14 cellular contexts compared by ENCODE assay signal in genomic region chr11:114132427-114132826, GRCh38.
DNase-seq lines count a peak whose midpoint lies in the region; ATAC-seq and TF ChIP-seq lines count a peak whose summit lies in the region.
"Had no signal": no experiment of that assay in that cellular context is flagged by ENCODE, and none has a peak within 500 bp of the region (broad histone marks: within the 10 kb centered on the region; RNA-seq: fewer than 3 reads in every experiment).

No MANE protein-coding gene starts in this region.

- no peak overlapping the region for H3K18ac ChIP-seq in neuronal stem cell (ENCODE audit: low read length)

- TF ChIP-seq CTCF in natural killer cell (IDR thresholded peaks at IDR 0.05) (no peak), coronary artery (IDR thresholded peaks at IDR 0.05) (no peak), osteoblast (IDR thresholded peaks at IDR 0.05; ENCODE audit: extremely low read depth, low read depth, low read length) (no peak), brain microvascular endothelial cell (IDR thresholded peaks at IDR 0.05; ENCODE audit: low read depth, low read length, missing control alignments) (no peak)

- H3K9me3 ChIP-seq in osteoblast (ENCODE audit: low read depth, low read length) (no peaks in the 10 kb centered on the region), neuronal stem cell (replicated peaks in 1 of 2; ENCODE audit: control insufficient read depth in 2 of 2, insufficient read depth in 1 of 2, low read depth in 1 of 2, low read length in 2 of 2) (peaks cover 0 to 5% of the 10 kb centered on the region in 2 donors)
- H3K9me3 ChIP-seq: BE2C, esophagus muscularis mucosa had no signal

- H2BK5ac ChIP-seq in neuronal stem cell (ENCODE audit: low read length), result no peak overlapping the region

- H3K23ac ChIP-seq in neuronal stem cell (ENCODE audit: low read depth, low read length, poor library complexity), result no peak overlapping the region

- H2BK15ac ChIP-seq in neuronal stem cell (ENCODE audit: low read length), result no peak overlapping the region

- H3K27ac ChIP-seq in coronary artery (peak overlapping the region; percentile 84 to 95), osteoblast (ENCODE audit: low read depth, low read length) (peak overlapping the region; percentile 43), neuronal stem cell (replicated peaks; ENCODE audit: low read length) (no peak overlapping the region), brain microvascular endothelial cell (no peak overlapping the region)

- peaks cover 95 to 98% of the 10 kb centered on the region in 2 donors for H3K4me1 Mint-ChIP-seq in natural killer cell
- H3K4me1 Mint-ChIP-seq in natural killer cell treated with Interleukin-12 subunit alpha and Interleukin-12 subunit beta and Interleukin-15 and Interleukin-18, amount 100 ng/mL, for 72 hours (ENCODE audit: low read depth in 2 of 2), result peaks cover 53 to 85% of the 10 kb centered on the region in 2 donors

- peak overlapping the region; percentile 43 for H3K4me3 ChIP-seq in coronary artery
- H3K4me3 ChIP-seq in osteoblast (ENCODE audit: insufficient read depth, low read length), result peak overlapping the region; percentile 33
- no peak overlapping the region for H3K4me3 ChIP-seq in neuronal stem cell (ENCODE audit: low read length in 2 of 2)
- H3K4me3 ChIP-seq in brain microvascular endothelial cell (ENCODE audit: low read depth, low read length), result no peak overlapping the region
- H3K4me3 ChIP-seq: esophagus muscularis mucosa had no signal

- H2AFZ ChIP-seq in osteoblast (ENCODE audit: low read length), result peak overlapping the region; percentile 63
- H2AFZ ChIP-seq in neuronal stem cell (ENCODE audit: low read length), result no peak overlapping the region

- H3K36me3 ChIP-seq in osteoblast (ENCODE audit: insufficient read depth, low read length) (no peaks in the 10 kb centered on the region), neuronal stem cell (replicated peaks in 1 of 2; ENCODE audit: control insufficient read depth in 2 of 2, insufficient read depth in 2 of 2, low read length in 2 of 2) (peaks cover 0 to 4% of the 10 kb centered on the region in 2 donors), brain microvascular endothelial cell (replicated peaks) (no peaks in the 10 kb centered on the region)
- H3K36me3 ChIP-seq: BE2C had no signal

- ATAC-seq in natural killer cell (no peak), GM18519 (IDR thresholded peaks at IDR 0.05; ENCODE audit: low FRiP score, unreplicated experiment) (no peak)
- ATAC-seq in natural killer cell treated with Interleukin-12 subunit alpha and Interleukin-12 subunit beta and Interleukin-15 and Interleukin-18, amount 100 ng/mL, for 72 hours, result no peak

- no peaks in the 10 kb centered on the region for H3K27me3 Mint-ChIP-seq in natural killer cell (ENCODE audit: low read depth in 2 of 2)
- H3K27me3 Mint-ChIP-seq in natural killer cell treated with Interleukin-12 subunit alpha and Interleukin-12 subunit beta and Interleukin-15 and Interleukin-18, amount 100 ng/mL, for 72 hours, result no peaks in the 10 kb centered on the region

- H3K4me3 Mint-ChIP-seq in natural killer cell, result no peak overlapping the region
- H3K4me3 Mint-ChIP-seq in natural killer cell treated with Interleukin-12 subunit alpha and Interleukin-12 subunit beta and Interleukin-15 and Interleukin-18, amount 100 ng/mL, for 72 hours, result no peak overlapping the region
- H3K4me3 Mint-ChIP-seq: nephron had no signal

- H3K4me1 ChIP-seq in osteoblast (ENCODE audit: insufficient read depth, low read length) (peaks cover 42% of the 10 kb centered on the region), neuronal stem cell (ENCODE audit: control insufficient read depth in 2 of 2, insufficient read depth in 1 of 2, low read depth in 1 of 2, low read length in 2 of 2) (peaks cover 38 to 52% of the 10 kb centered on the region in 2 donors)
- H3K4me1 ChIP-seq: BE2C had no signal

- H4K8ac ChIP-seq in neuronal stem cell (ENCODE audit: low read depth, low read length), result no peak overlapping the region

- H3K9ac ChIP-seq in neuronal stem cell (ENCODE audit: low read depth, low read length, poor library complexity), result no peak overlapping the region

- H3K9me3 Mint-ChIP-seq in natural killer cell, result no peaks in the 10 kb centered on the region
- no peaks in the 10 kb centered on the region for H3K9me3 Mint-ChIP-seq in natural killer cell treated with Interleukin-12 subunit alpha and Interleukin-12 subunit beta and Interleukin-15 and Interleukin-18, amount 100 ng/mL, for 72 hours
- H3K9me3 Mint-ChIP-seq: nephron had no signal

- intact Hi-C loops in natural killer cell (cut with micrococcal nuclease), result loop anchor here (5.0 kb wide), 2 partner anchors 35 to 50 kb away; no protein-coding TSS in a partner anchor

- peak overlapping the region; percentile 74 for H3K4me2 ChIP-seq in osteoblast (ENCODE audit: insufficient read depth, low read length)
- no peak overlapping the region for H3K4me2 ChIP-seq in neuronal stem cell (ENCODE audit: insufficient read depth, low read length, poor library complexity, severe bottlenecking)

- no peaks in the 10 kb centered on the region for H3K36me3 Mint-ChIP-seq in natural killer cell
- H3K36me3 Mint-ChIP-seq in natural killer cell treated with Interleukin-12 subunit alpha and Interleukin-12 subunit beta and Interleukin-15 and Interleukin-18, amount 100 ng/mL, for 72 hours, result no peaks in the 10 kb centered on the region

- no peak for DNase-seq in natural killer cell
- no peak for DNase-seq in natural killer cell treated with Interleukin-12 subunit alpha and Interleukin-12 subunit beta and Interleukin-15 and Interleukin-18, amount 100 ng/mL, for 72 hours (ENCODE audit: low spot score)
- no peak for DNase-seq in coronary artery (ENCODE audit: low spot score)
- peak; percentile 42 for DNase-seq in osteoblast (ENCODE audit: insufficient read length, low spot score, missing footprints)
- no peak for DNase-seq in neuronal stem cell (ENCODE audit: low spot score)
- DNase-seq in activated effector memory CD4-positive, alpha-beta T cell treated with Interleukin-2 at 50 U/mL for 16 hours, result no peak
- no peak for DNase-seq in brain microvascular endothelial cell
- DNase-seq: activated CD8-positive, alpha-beta T cell treated with anti-CD3 and anti-CD28 coated beads, Interleukin-2, amount 10 ng/mL, durations not matched to agents 7 days and 5 days; BE2C; Karpas-422; stimulated activated CD4-positive, alpha-beta T cell treated with anti-CD3 and anti-CD28 coated beads, Interleukin-12 subunit alpha, Interleukin-12 subunit beta, amount 100 ng/mL, for 4 hours had no signal

- H3K27me3 ChIP-seq in osteoblast (ENCODE audit: insufficient read depth, low read length) (peaks cover 29% of the 10 kb centered on the region), neuronal stem cell (ENCODE audit: control insufficient read depth in 3 of 3, insufficient read depth in 3 of 3, low read depth in 1 of 3, low read length in 3 of 3) (no peaks in the 10 kb centered on the region), brain microvascular endothelial cell (replicated peaks) (no peaks in the 10 kb centered on the region)
- H3K27me3 ChIP-seq: esophagus muscularis mucosa had no signal

- H3K79me2 ChIP-seq in osteoblast (ENCODE audit: insufficient read depth, low read length), result no peaks in the 10 kb centered on the region

- H2BK12ac ChIP-seq in neuronal stem cell (ENCODE audit: low read length), result no peak overlapping the region

- no CpG with 5 or more reads among the region's 9 CpGs for WGBS in neuronal stem cell (ENCODE audit: extremely low coverage in 2 of 2, insufficient read length in 2 of 2, insufficient replicate concordance in 1 of 2), 2 donors

- H2BK120ac ChIP-seq in neuronal stem cell (ENCODE audit: low read depth, low read length), result no peak overlapping the region

- no peak overlapping the region for H2AK5ac ChIP-seq in neuronal stem cell (ENCODE audit: low read depth, low read length)

- no peak overlapping the region for H3K4ac ChIP-seq in neuronal stem cell (ENCODE audit: low read length)

- peak overlapping the region; percentile 85 to 88 for H3K27ac Mint-ChIP-seq in natural killer cell
- peak overlapping the region in 1 of 2 donors; percentile 75 for H3K27ac Mint-ChIP-seq in natural killer cell treated with Interleukin-12 subunit alpha and Interleukin-12 subunit beta and Interleukin-15 and Interleukin-18, amount 100 ng/mL, for 72 hours
- H3K27ac Mint-ChIP-seq: nephron had no signal

- no peak overlapping the region for H3K14ac ChIP-seq in neuronal stem cell (ENCODE audit: low read length)

- no peaks in the 10 kb centered on the region for H4K20me1 ChIP-seq in osteoblast (ENCODE audit: insufficient read depth, low read length)

- H4K91ac ChIP-seq in neuronal stem cell (ENCODE audit: low read depth, low read length, poor library complexity), result no peak overlapping the region

- peaks cover 6% of the 10 kb centered on the region for H3K79me1 ChIP-seq in neuronal stem cell (ENCODE audit: low read depth, low read length)

- in situ Hi-C loops in brain microvascular endothelial cell (cut with HindIII; ENCODE audit: low pct_ligation_motif_present, low sequenced_read_pairs), result no loop called here

Comparison
In these comparisons a context has a peak if more than half of its experiments do, and no peak if none do; other contexts are left out.
1. H3K27ac ChIP-seq: peak in coronary artery (2 of 2) and osteoblast (single experiment); none in neuronal stem cell (single experiment) and brain microvascular endothelial cell (single experiment).
2. H3K4me3 ChIP-seq: peak in coronary artery (single experiment) and osteoblast (single experiment); none in neuronal stem cell (0 of 2) and brain microvascular endothelial cell (single experiment).